In the genomic region with DNA sequence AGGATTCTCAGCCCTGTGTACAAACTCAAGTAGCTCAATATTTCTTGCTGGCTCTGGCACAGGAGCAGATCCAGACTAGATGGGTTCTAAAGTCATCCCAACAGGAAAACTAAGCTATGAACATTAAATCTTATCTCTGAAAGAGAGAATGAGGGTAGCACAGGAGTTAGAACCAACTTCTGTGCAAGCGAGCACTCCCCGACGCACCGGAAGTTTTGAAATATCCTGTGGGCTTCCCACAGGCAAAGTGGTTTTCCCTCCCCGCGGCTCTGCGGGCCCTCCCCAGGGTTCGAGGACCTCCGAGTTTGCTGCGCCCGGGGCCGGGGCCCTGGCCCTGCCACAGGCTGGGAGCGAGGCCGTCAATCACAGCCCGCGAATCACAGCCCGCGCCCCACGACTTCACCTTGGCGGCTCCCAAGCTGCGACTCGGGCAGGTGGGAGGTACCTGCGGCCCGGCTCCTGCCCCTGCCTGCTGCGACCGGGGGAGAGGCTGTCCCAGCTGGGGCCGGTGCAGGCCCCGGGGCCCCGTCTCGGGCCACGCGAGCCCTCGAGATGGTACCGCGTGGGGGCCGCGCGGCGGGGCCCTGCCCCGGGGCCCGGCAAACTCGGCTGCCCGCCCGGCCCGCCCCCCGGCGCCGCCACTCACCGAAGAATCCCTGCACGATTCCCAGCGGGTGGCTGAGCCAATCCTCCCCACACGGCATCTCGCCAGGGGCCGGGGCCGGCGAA, we compare ENCODE assay signal across 1 cellular context.
TF ChIP-seq lines count a peak whose summit lies in the region.

No MANE protein-coding gene starts in this region.

TF ChIP-seq in K562, 482 proteins besides CTCF, POLR2A, EP300 and RAD21 (continued from another document and continues in another):
- peak; percentile 80 for TF ChIP-seq PHF21A (IDR thresholded peaks at IDR 0.05; ENCODE audit: borderline replicate concordance, low read depth)
- TF ChIP-seq, protein P1, sequence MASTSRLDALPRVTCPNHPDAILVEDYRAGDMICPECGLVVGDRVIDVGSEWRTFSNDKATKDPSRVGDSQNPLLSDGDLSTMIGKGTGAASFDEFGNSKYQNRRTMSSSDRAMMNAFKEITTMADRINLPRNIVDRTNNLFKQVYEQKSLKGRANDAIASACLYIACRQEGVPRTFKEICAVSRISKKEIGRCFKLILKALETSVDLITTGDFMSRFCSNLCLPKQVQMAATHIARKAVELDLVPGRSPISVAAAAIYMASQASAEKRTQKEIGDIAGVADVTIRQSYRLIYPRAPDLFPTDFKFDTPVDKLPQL (IDR thresholded peaks at IDR 0.05; ENCODE audit: extremely low read depth, insufficient read length) = no peak
- TF ChIP-seq, protein P2, sequence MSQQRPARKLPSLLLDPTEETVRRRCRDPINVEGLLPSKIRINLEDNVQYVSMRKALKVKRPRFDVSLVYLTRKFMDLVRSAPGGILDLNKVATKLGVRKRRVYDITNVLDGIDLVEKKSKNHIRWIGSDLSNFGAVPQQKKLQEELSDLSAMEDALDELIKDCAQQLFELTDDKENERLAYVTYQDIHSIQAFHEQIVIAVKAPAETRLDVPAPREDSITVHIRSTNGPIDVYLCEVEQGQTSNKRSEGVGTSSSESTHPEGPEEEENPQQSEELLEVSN (IDR thresholded peaks at IDR 0.05; ENCODE audit: borderline replicate concordance in 1 of 2, extremely low read depth in 1 of 2, insufficient read depth in 1 of 2, insufficient read length in 1 of 2, low read depth in 1 of 2, low read length in 1 of 2, poor library complexity in 1 of 2, severe bottlenecking in 1 of 2) = peak in 1 of 2 experiments; percentile 51
- TF ChIP-seq ZNF431 (CRISPR knock-in tag; IDR thresholded peaks at IDR 0.05) = no peak
- no peak for TF ChIP-seq ZBTB17 (CRISPR knock-in tag; IDR thresholded peaks at IDR 0.05)
- TF ChIP-seq SAFB (IDR thresholded peaks at IDR 0.05; ENCODE audit: borderline replicate concordance, low read depth, low read length) = peak; percentile 61
- peak; percentile 52 for TF ChIP-seq ETV1 (tag; conservative IDR thresholded peaks at IDR 0.05; ENCODE audit: low read depth)
- TF ChIP-seq CREM (IDR thresholded peaks at IDR 0.05; ENCODE audit: low read depth) = no peak
- TF ChIP-seq, protein P3, sequence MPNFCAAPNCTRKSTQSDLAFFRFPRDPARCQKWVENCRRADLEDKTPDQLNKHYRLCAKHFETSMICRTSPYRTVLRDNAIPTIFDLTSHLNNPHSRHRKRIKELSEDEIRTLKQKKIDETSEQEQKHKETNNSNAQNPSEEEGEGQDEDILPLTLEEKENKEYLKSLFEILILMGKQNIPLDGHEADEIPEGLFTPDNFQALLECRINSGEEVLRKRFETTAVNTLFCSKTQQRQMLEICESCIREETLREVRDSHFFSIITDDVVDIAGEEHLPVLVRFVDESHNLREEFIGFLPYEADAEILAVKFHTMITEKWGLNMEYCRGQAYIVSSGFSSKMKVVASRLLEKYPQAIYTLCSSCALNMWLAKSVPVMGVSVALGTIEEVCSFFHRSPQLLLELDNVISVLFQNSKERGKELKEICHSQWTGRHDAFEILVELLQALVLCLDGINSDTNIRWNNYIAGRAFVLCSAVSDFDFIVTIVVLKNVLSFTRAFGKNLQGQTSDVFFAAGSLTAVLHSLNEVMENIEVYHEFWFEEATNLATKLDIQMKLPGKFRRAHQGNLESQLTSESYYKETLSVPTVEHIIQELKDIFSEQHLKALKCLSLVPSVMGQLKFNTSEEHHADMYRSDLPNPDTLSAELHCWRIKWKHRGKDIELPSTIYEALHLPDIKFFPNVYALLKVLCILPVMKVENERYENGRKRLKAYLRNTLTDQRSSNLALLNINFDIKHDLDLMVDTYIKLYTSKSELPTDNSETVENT (CRISPR knock-in tag; IDR thresholded peaks at IDR 0.05) = no peak
- no peak for TF ChIP-seq COPS2 (conservative IDR thresholded peaks at IDR 0.05)
- TF ChIP-seq GATAD2B (IDR thresholded peaks at IDR 0.05; ENCODE audit: borderline replicate concordance) = no peak
- TF ChIP-seq TEAD4 (IDR thresholded peaks at IDR 0.05; ENCODE audit: low read length) = no peak
- TF ChIP-seq TEAD4 (CRISPR knock-in tag; IDR thresholded peaks at IDR 0.05; ENCODE audit: borderline replicate concordance) = no peak
- TF ChIP-seq, protein P4, sequence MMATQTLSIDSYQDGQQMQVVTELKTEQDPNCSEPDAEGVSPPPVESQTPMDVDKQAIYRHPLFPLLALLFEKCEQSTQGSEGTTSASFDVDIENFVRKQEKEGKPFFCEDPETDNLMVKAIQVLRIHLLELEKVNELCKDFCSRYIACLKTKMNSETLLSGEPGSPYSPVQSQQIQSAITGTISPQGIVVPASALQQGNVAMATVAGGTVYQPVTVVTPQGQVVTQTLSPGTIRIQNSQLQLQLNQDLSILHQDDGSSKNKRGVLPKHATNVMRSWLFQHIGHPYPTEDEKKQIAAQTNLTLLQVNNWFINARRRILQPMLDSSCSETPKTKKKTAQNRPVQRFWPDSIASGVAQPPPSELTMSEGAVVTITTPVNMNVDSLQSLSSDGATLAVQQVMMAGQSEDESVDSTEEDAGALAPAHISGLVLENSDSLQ (IDR thresholded peaks at IDR 0.05) = peak; percentile 85
- no peak for TF ChIP-seq ZNF699 (CRISPR knock-in tag; IDR thresholded peaks at IDR 0.05; ENCODE audit: insufficient replicate concordance)
- TF ChIP-seq SIX5 (IDR thresholded peaks at IDR 0.05; ENCODE audit: borderline replicate concordance in 1 of 2, insufficient read depth in 1 of 2, low read depth in 1 of 2, low read length in 2 of 2) = no peak
- peak; percentile 22 for TF ChIP-seq SMAD1 (IDR thresholded peaks at IDR 0.05; ENCODE audit: low read depth, low read length, partially characterized antibody)
- TF ChIP-seq ZNF766 (CRISPR knock-in tag; conservative IDR thresholded peaks at IDR 0.05) = 0 out of 2 replicates have a peak, but pooled peaks have one; percentile 7
- TF ChIP-seq FUS (optimal IDR thresholded peaks at IDR 0.05; ENCODE audit: low read depth, low read length) = no peak
- no peak for TF ChIP-seq ZNF644 (tag; IDR thresholded peaks at IDR 0.05; ENCODE audit: low read depth)
- TF ChIP-seq, protein P5, sequence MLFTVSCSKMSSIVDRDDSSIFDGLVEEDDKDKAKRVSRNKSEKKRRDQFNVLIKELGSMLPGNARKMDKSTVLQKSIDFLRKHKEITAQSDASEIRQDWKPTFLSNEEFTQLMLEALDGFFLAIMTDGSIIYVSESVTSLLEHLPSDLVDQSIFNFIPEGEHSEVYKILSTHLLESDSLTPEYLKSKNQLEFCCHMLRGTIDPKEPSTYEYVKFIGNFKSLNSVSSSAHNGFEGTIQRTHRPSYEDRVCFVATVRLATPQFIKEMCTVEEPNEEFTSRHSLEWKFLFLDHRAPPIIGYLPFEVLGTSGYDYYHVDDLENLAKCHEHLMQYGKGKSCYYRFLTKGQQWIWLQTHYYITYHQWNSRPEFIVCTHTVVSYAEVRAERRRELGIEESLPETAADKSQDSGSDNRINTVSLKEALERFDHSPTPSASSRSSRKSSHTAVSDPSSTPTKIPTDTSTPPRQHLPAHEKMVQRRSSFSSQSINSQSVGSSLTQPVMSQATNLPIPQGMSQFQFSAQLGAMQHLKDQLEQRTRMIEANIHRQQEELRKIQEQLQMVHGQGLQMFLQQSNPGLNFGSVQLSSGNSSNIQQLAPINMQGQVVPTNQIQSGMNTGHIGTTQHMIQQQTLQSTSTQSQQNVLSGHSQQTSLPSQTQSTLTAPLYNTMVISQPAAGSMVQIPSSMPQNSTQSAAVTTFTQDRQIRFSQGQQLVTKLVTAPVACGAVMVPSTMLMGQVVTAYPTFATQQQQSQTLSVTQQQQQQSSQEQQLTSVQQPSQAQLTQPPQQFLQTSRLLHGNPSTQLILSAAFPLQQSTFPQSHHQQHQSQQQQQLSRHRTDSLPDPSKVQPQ (CRISPR knock-in tag; IDR thresholded peaks at IDR 0.05; ENCODE audit: borderline replicate concordance) = no peak
- no peak for TF ChIP-seq DMBX1 (CRISPR knock-in tag; IDR thresholded peaks at IDR 0.05; ENCODE audit: borderline replicate concordance)
- no peak for TF ChIP-seq ZNF239 (CRISPR knock-in tag; IDR thresholded peaks at IDR 0.05)
- no peak for TF ChIP-seq ZBTB7A (IDR thresholded peaks at IDR 0.05; ENCODE audit: borderline replicate concordance, control insufficient read depth, low read depth, low read length)
- TF ChIP-seq, protein P6, sequence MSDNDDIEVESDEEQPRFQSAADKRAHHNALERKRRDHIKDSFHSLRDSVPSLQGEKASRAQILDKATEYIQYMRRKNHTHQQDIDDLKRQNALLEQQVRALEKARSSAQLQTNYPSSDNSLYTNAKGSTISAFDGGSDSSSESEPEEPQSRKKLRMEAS (CRISPR knock-in tag; IDR thresholded peaks at IDR 0.05) = peak; percentile 3; the same call in 1 of the 2 replicates
- TF ChIP-seq, protein P7, sequence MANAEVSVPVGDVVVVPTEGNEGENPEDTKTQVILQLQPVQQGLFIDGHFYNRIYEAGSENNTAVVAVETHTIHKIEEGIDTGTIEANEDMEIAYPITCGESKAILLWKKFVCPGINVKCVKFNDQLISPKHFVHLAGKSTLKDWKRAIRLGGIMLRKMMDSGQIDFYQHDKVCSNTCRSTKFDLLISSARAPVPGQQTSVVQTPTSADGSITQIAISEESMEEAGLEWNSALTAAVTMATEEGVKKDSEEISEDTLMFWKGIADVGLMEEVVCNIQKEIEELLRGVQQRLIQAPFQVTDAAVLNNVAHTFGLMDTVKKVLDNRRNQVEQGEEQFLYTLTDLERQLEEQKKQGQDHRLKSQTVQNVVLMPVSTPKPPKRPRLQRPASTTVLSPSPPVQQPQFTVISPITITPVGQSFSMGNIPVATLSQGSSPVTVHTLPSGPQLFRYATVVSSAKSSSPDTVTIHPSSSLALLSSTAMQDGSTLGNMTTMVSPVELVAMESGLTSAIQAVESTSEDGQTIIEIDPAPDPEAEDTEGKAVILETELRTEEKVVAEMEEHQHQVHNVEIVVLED (CRISPR knock-in tag; IDR thresholded peaks at IDR 0.05) = no peak
- TF ChIP-seq, protein P8, sequence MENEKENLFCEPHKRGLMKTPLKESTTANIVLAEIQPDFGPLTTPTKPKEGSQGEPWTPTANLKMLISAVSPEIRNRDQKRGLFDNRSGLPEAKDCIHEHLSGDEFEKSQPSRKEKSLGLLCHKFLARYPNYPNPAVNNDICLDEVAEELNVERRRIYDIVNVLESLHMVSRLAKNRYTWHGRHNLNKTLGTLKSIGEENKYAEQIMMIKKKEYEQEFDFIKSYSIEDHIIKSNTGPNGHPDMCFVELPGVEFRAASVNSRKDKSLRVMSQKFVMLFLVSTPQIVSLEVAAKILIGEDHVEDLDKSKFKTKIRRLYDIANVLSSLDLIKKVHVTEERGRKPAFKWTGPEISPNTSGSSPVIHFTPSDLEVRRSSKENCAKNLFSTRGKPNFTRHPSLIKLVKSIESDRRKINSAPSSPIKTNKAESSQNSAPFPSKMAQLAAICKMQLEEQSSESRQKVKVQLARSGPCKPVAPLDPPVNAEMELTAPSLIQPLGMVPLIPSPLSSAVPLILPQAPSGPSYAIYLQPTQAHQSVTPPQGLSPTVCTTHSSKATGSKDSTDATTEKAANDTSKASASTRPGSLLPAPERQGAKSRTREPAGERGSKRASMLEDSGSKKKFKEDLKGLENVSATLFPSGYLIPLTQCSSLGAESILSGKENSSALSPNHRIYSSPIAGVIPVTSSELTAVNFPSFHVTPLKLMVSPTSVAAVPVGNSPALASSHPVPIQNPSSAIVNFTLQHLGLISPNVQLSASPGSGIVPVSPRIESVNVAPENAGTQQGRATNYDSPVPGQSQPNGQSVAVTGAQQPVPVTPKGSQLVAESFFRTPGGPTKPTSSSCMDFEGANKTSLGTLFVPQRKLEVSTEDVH (IDR thresholded peaks at IDR 0.05; ENCODE audit: low read depth, partially characterized antibody) = no peak
- TF ChIP-seq KDM1A (IDR thresholded peaks at IDR 0.05) = peak; percentile 72 to 74; a peak in 3 of 4 replicates
- TF ChIP-seq, protein P9, sequence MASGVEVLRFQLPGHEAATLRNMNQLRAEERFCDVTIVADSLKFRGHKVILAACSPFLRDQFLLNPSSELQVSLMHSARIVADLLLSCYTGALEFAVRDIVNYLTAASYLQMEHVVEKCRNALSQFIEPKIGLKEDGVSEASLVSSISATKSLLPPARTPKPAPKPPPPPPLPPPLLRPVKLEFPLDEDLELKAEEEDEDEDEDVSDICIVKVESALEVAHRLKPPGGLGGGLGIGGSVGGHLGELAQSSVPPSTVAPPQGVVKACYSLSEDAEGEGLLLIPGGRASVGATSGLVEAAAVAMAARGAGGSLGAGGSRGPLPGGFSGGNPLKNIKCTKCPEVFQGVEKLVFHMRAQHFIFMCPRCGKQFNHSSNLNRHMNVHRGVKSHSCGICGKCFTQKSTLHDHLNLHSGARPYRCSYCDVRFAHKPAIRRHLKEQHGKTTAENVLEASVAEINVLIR (CRISPR knock-in tag; IDR thresholded peaks at IDR 0.05) = no peak
- TF ChIP-seq, protein P10, sequence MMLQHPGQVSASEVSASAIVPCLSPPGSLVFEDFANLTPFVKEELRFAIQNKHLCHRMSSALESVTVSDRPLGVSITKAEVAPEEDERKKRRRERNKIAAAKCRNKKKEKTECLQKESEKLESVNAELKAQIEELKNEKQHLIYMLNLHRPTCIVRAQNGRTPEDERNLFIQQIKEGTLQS (IDR thresholded peaks at IDR 0.05) = no peak
- TF ChIP-seq, protein P10 (CRISPR knock-in tag; conservative IDR thresholded peaks at IDR 0.05) = no peak
- no peak for TF ChIP-seq EHMT2 (IDR thresholded peaks at IDR 0.05)
- peak; percentile 57 for TF ChIP-seq GABPA (tag; conservative IDR thresholded peaks at IDR 0.05; ENCODE audit: low read depth)
- no peak for TF ChIP-seq SMAD3 (CRISPR knock-in tag; conservative IDR thresholded peaks at IDR 0.05)
- TF ChIP-seq E2F3 (CRISPR knock-in tag; IDR thresholded peaks at IDR 0.05) = no peak
- TF ChIP-seq HDAC1 (IDR thresholded peaks at IDR 0.05) = 0 out of 4 replicates have a peak, but pooled peaks of 1 of the 2 experiments have one; percentile 26
- TF ChIP-seq, protein P11, sequence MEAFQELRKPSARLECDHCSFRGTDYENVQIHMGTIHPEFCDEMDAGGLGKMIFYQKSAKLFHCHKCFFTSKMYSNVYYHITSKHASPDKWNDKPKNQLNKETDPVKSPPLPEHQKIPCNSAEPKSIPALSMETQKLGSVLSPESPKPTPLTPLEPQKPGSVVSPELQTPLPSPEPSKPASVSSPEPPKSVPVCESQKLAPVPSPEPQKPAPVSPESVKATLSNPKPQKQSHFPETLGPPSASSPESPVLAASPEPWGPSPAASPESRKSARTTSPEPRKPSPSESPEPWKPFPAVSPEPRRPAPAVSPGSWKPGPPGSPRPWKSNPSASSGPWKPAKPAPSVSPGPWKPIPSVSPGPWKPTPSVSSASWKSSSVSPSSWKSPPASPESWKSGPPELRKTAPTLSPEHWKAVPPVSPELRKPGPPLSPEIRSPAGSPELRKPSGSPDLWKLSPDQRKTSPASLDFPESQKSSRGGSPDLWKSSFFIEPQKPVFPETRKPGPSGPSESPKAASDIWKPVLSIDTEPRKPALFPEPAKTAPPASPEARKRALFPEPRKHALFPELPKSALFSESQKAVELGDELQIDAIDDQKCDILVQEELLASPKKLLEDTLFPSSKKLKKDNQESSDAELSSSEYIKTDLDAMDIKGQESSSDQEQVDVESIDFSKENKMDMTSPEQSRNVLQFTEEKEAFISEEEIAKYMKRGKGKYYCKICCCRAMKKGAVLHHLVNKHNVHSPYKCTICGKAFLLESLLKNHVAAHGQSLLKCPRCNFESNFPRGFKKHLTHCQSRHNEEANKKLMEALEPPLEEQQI (IDR thresholded peaks at IDR 0.05) = no peak
- no peak for TF ChIP-seq TBL1XR1 (IDR thresholded peaks at IDR 0.05; ENCODE audit: low read length in 2 of 2)
- peak; percentile 31 for TF ChIP-seq RBBP5 (IDR thresholded peaks at IDR 0.05; ENCODE audit: borderline replicate concordance, insufficient read depth, low read length, poor library complexity, severe bottlenecking)
